Comparison of ENCODE assay signal across 1 cellular context in the genomic region with DNA sequence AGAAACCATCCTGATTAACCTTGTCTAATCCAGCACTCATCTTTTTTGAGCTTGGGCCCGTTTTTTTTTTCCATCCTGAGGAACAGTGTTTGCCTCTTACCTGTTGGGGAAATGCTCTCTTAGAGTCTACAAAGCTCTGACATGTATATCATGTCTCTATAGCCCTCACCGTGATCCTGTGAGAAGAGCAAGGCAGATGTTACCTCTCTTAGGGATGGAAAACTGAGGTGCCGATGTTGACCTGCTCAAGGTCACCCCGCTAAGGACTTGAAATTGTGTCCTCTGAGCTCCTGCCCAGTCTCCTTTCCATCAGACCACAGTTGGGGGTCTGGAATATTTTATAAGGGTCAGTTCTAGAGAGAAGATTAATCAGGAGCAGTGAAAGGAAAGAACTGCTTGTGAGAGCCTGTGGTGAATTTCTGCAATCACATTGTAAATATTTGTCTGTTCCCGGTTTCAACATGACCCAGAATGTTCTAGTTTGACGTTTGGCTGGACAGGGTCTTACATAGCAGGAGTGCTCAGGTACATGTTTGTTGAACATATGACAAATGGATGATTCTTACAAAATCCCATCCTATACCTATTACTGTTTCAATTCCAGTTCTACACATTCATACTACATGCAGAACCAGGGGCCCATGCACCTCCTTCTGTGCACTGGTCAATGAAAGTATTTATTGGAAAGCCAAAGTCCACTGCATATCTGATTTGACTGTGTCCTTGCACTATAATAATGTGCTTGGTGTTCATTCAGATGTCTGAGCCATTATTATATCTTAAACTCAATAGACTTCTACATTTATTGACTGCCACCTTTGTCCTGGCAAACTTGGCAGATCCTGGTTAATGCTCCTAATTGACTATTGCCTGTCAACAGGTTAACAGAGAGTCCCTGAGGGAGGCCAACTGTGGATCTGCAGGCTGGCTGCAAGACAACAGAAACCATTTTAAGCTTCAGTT.
TF ChIP-seq lines count a peak whose summit lies in the region.

No MANE protein-coding gene starts in this region.

TF ChIP-seq in HepG2, 621 proteins besides CTCF, POLR2A, EP300 and RAD21 (continued from another document and continues in another):
- no peak for TF ChIP-seq GMEB1 (CRISPR knock-in tag; IDR thresholded peaks at IDR 0.05; ENCODE audit: borderline replicate concordance)
- TF ChIP-seq IRX3 (CRISPR knock-in tag; IDR thresholded peaks at IDR 0.05; ENCODE audit: borderline replicate concordance, low read depth), result no peak
- TF ChIP-seq, protein P1, sequence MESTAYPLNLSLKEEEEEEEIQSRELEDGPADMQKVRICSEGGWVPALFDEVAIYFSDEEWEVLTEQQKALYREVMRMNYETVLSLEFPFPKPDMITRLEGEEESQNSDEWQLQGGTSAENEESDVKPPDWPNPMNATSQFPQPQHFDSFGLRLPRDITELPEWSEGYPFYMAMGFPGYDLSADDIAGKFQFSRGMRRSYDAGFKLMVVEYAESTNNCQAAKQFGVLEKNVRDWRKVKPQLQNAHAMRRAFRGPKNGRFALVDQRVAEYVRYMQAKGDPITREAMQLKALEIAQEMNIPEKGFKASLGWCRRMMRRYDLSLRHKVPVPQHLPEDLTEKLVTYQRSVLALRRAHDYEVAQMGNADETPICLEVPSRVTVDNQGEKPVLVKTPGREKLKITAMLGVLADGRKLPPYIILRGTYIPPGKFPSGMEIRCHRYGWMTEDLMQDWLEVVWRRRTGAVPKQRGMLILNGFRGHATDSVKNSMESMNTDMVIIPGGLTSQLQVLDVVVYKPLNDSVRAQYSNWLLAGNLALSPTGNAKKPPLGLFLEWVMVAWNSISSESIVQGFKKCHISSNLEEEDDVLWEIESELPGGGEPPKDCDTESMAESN (CRISPR knock-in tag; conservative IDR thresholded peaks at IDR 0.05), result no peak
- peak; percentile 33; the same call in 1 of the 2 replicates for TF ChIP-seq MIXL1 (CRISPR knock-in tag; IDR thresholded peaks at IDR 0.05)
- TF ChIP-seq JDP2 (CRISPR knock-in tag; IDR thresholded peaks at IDR 0.05; ENCODE audit: borderline replicate concordance), result no peak
- no peak for TF ChIP-seq ZNF557 (CRISPR knock-in tag; IDR thresholded peaks at IDR 0.05)
- no peak for TF ChIP-seq ZNF605 (CRISPR knock-in tag; IDR thresholded peaks at IDR 0.05)
- no peak for TF ChIP-seq ZNF652 (CRISPR knock-in tag; IDR thresholded peaks at IDR 0.05; ENCODE audit: borderline replicate concordance, low read depth)
- TF ChIP-seq EHMT2 (IDR thresholded peaks at IDR 0.05; ENCODE audit: borderline replicate concordance, low read depth, low read length), result no peak
- TF ChIP-seq MYPOP (CRISPR knock-in tag; IDR thresholded peaks at IDR 0.05), result no peak
- no peak for TF ChIP-seq ARNT (IDR thresholded peaks at IDR 0.05)
- peak; percentile 41; the same call in 1 of the 2 replicates for TF ChIP-seq NR2F2 (IDR thresholded peaks at IDR 0.05; ENCODE audit: borderline replicate concordance, low read depth)
- no peak for TF ChIP-seq SYNCRIP (IDR thresholded peaks at IDR 0.05; ENCODE audit: insufficient read depth, low read depth, low read length)
- no peak for TF ChIP-seq MEIS2 (CRISPR knock-in tag; IDR thresholded peaks at IDR 0.05)
- TF ChIP-seq PAX8 (CRISPR knock-in tag; IDR thresholded peaks at IDR 0.05; ENCODE audit: borderline replicate concordance), result no peak
- TF ChIP-seq MAX (IDR thresholded peaks at IDR 0.05), result peak; percentile 47
- no peak for TF ChIP-seq ATRX (CRISPR knock-in tag; IDR thresholded peaks at IDR 0.05; ENCODE audit: borderline replicate concordance)
- TF ChIP-seq KLF13 (CRISPR knock-in tag; IDR thresholded peaks at IDR 0.05), result no peak
- TF ChIP-seq, protein P2, sequence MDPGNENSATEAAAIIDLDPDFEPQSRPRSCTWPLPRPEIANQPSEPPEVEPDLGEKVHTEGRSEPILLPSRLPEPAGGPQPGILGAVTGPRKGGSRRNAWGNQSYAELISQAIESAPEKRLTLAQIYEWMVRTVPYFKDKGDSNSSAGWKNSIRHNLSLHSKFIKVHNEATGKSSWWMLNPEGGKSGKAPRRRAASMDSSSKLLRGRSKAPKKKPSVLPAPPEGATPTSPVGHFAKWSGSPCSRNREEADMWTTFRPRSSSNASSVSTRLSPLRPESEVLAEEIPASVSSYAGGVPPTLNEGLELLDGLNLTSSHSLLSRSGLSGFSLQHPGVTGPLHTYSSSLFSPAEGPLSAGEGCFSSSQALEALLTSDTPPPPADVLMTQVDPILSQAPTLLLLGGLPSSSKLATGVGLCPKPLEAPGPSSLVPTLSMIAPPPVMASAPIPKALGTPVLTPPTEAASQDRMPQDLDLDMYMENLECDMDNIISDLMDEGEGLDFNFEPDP (CRISPR knock-in tag; conservative IDR thresholded peaks at IDR 0.05), result no peak
- no peak for TF ChIP-seq PLRG1 (conservative IDR thresholded peaks at IDR 0.05)
- no peak for TF ChIP-seq EEA1 (CRISPR knock-in tag; IDR thresholded peaks at IDR 0.05; ENCODE audit: borderline replicate concordance)
- TF ChIP-seq ZNF501 (CRISPR knock-in tag; IDR thresholded peaks at IDR 0.05), result no peak
- TF ChIP-seq, protein P3, sequence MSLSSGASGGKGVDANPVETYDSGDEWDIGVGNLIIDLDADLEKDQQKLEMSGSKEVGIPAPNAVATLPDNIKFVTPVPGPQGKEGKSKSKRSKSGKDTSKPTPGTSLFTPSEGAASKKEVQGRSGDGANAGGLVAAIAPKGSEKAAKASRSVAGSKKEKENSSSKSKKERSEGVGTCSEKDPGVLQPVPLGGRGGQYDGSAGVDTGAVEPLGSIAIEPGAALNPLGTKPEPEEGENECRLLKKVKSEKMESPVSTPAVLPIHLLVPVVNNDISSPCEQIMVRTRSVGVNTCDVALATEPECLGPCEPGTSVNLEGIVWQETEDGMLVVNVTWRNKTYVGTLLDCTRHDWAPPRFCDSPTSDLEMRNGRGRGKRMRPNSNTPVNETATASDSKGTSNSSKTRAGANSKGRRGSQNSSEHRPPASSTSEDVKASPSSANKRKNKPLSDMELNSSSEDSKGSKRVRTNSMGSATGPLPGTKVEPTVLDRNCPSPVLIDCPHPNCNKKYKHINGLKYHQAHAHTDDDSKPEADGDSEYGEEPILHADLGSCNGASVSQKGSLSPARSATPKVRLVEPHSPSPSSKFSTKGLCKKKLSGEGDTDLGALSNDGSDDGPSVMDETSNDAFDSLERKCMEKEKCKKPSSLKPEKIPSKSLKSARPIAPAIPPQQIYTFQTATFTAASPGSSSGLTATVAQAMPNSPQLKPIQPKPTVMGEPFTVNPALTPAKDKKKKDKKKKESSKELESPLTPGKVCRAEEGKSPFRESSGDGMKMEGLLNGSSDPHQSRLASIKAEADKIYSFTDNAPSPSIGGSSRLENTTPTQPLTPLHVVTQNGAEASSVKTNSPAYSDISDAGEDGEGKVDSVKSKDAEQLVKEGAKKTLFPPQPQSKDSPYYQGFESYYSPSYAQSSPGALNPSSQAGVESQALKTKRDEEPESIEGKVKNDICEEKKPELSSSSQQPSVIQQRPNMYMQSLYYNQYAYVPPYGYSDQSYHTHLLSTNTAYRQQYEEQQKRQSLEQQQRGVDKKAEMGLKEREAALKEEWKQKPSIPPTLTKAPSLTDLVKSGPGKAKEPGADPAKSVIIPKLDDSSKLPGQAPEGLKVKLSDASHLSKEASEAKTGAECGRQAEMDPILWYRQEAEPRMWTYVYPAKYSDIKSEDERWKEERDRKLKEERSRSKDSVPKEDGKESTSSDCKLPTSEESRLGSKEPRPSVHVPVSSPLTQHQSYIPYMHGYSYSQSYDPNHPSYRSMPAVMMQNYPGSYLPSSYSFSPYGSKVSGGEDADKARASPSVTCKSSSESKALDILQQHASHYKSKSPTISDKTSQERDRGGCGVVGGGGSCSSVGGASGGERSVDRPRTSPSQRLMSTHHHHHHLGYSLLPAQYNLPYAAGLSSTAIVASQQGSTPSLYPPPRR (CRISPR knock-in tag; IDR thresholded peaks at IDR 0.05; ENCODE audit: borderline replicate concordance), result peak; percentile 22; the same call in 1 of the 2 replicates
- no peak for TF ChIP-seq AGO1 (IDR thresholded peaks at IDR 0.05; ENCODE audit: low read depth, low read length, poor library complexity, severe bottlenecking)
- TF ChIP-seq ATF1 (CRISPR knock-in tag; IDR thresholded peaks at IDR 0.05), result no peak
- no peak for TF ChIP-seq KLF12 (CRISPR knock-in tag; IDR thresholded peaks at IDR 0.05; ENCODE audit: borderline replicate concordance)
- no peak for TF ChIP-seq GLI4 (CRISPR knock-in tag; IDR thresholded peaks at IDR 0.05; ENCODE audit: borderline replicate concordance)
- TF ChIP-seq REXO4 (CRISPR knock-in tag; IDR thresholded peaks at IDR 0.05; ENCODE audit: borderline replicate concordance), result no peak
- TF ChIP-seq STAG1 (CRISPR knock-in tag; IDR thresholded peaks at IDR 0.05), result no peak
- TF ChIP-seq POLR2AphosphoS2 (IDR thresholded peaks at IDR 0.05; ENCODE audit: low read depth, low read length), result no peak
- no peak for TF ChIP-seq YEATS4 (CRISPR knock-in tag; IDR thresholded peaks at IDR 0.05; ENCODE audit: borderline replicate concordance)
- TF ChIP-seq NFKB2 (CRISPR knock-in tag; IDR thresholded peaks at IDR 0.05; ENCODE audit: borderline replicate concordance), result no peak
- TF ChIP-seq ZMYM3 (CRISPR knock-in tag; IDR thresholded peaks at IDR 0.05), result no peak
- no peak for TF ChIP-seq RFXANK (CRISPR knock-in tag; IDR thresholded peaks at IDR 0.05)
- TF ChIP-seq ZSCAN31 (CRISPR knock-in tag; IDR thresholded peaks at IDR 0.05; ENCODE audit: low read depth), result no peak
- TF ChIP-seq ZNF770 (CRISPR knock-in tag; IDR thresholded peaks at IDR 0.05), result no peak
- TF ChIP-seq REL (CRISPR knock-in tag; conservative IDR thresholded peaks at IDR 0.05), result no peak
- peak; percentile 51; the same call in 1 of the 2 replicates for TF ChIP-seq SALL1 (CRISPR knock-in tag; IDR thresholded peaks at IDR 0.05)
- TF ChIP-seq ZNF792 (CRISPR knock-in tag; IDR thresholded peaks at IDR 0.05), result no peak
- no peak for TF ChIP-seq ZNF3 (CRISPR knock-in tag; IDR thresholded peaks at IDR 0.05)
- TF ChIP-seq, protein P4, sequence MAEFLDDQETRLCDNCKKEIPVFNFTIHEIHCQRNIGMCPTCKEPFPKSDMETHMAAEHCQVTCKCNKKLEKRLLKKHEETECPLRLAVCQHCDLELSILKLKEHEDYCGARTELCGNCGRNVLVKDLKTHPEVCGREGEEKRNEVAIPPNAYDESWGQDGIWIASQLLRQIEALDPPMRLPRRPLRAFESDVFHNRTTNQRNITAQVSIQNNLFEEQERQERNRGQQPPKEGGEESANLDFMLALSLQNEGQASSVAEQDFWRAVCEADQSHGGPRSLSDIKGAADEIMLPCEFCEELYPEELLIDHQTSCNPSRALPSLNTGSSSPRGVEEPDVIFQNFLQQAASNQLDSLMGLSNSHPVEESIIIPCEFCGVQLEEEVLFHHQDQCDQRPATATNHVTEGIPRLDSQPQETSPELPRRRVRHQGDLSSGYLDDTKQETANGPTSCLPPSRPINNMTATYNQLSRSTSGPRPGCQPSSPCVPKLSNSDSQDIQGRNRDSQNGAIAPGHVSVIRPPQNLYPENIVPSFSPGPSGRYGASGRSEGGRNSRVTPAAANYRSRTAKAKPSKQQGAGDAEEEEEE (CRISPR knock-in tag; IDR thresholded peaks at IDR 0.05; ENCODE audit: borderline replicate concordance), result no peak
